13 cellular contexts compared by ENCODE assay signal in genomic region chr15:95972136-95972553, GRCh38.
DNase-seq lines count a peak whose midpoint lies in the region; TF ChIP-seq lines count a peak whose summit lies in the region.
"Had no signal": no experiment of that assay in that cellular context is flagged by ENCODE, and none has a peak within 500 bp of the region (broad histone marks: within the 10 kb centered on the region; RNA-seq: fewer than 3 reads in every experiment).

No MANE protein-coding gene starts in this region.

- H3K9ac ChIP-seq in colonic mucosa (ENCODE audit: low read depth in 2 of 2, low read length in 2 of 2): no peak overlapping the region
- H3K9ac ChIP-seq: parathyroid adenoma had no signal

- H3K27ac ChIP-seq in colonic mucosa: no peak overlapping the region
- H3K27ac ChIP-seq: parathyroid adenoma, stomach had no signal

- H3K27me3 Mint-ChIP-seq in CD14-positive monocyte (ENCODE audit: low read depth in 3 of 3): peaks cover 0 to 8% (median 1%) of the 10 kb centered on the region in 3 donors

- no peak overlapping the region for H3K4me3 ChIP-seq in Jurkat, Clone E6-1 (ENCODE audit: low read length)
- no peak overlapping the region for H3K4me3 ChIP-seq in cardiac fibroblast (replicated peaks in 1 of 2; ENCODE audit: low read depth in 2 of 2, low read length in 2 of 2)
- H3K4me3 ChIP-seq in colonic mucosa: no peak overlapping the region
- H3K4me3 ChIP-seq: stomach had no signal

- intact Hi-C loops in colonic mucosa (cut with DNase I): no loop called here
- intact Hi-C loops in CD14-positive monocyte (cut with micrococcal nuclease): no loop called here

- peaks cover 0 to 7% (median 5%) of the 10 kb centered on the region in 7 donors for H3K9me3 Mint-ChIP-seq in CD14-positive monocyte

- H3K27me3 ChIP-seq in colonic mucosa: no peaks in the 10 kb centered on the region
- H3K27me3 ChIP-seq: BE2C, stomach had no signal

- DNase-seq in AG08395 (ENCODE audit: low spot score) (peak; percentile 43), cardiac fibroblast (ENCODE audit: low read depth in 2 of 2) (peak; percentile 74 to 88), midbrain (lab: John Stamatoyannopoulos, UW) (peak; percentile 2), NCI-H187 (lab: John Stamatoyannopoulos, UW) (no peak), OCI-M2 (lab: John Stamatoyannopoulos, UW; ENCODE audit: unreplicated experiment) (no peak), colonic mucosa (no peak), CD14-positive monocyte (ENCODE audit: low spot score) (no peak)
- peak; percentile 69 for DNase-seq in Jurkat, Clone E6-1 (ENCODE audit: low read depth, low spot score)
- DNase-seq: anterior cingulate cortex; BE2C; stimulated activated CD4-positive, alpha-beta T cell treated with anti-CD3 and anti-CD28 coated beads, Interleukin-4, amount 100 ng/mL, for 24 hours; stomach had no signal

- TF ChIP-seq CTCF in cardiac fibroblast (IDR thresholded peaks at IDR 0.05; ENCODE audit: low read depth, low read length): no peak
- TF ChIP-seq CTCF in colonic mucosa (IDR thresholded peaks at IDR 0.05): no peak
- TF ChIP-seq CTCF in CD14-positive monocyte (IDR thresholded peaks at IDR 0.05): no peak

- H3K4me1 ChIP-seq in colonic mucosa: no peaks in the 10 kb centered on the region
- H3K4me1 ChIP-seq: BE2C, parathyroid adenoma had no signal

- no peaks in the 10 kb centered on the region for H3K36me3 ChIP-seq in colonic mucosa
- H3K36me3 ChIP-seq: BE2C, stomach had no signal

- H3K4me3 Mint-ChIP-seq in CD14-positive monocyte: no peak overlapping the region

- H3K9me3 ChIP-seq in colonic mucosa: no peaks in the 10 kb centered on the region
- H3K9me3 ChIP-seq: BE2C, stomach had no signal

- no peak overlapping the region for H3K27ac Mint-ChIP-seq in CD14-positive monocyte

- no peaks in the 10 kb centered on the region for H3K4me1 Mint-ChIP-seq in CD14-positive monocyte

- H3K36me3 Mint-ChIP-seq in CD14-positive monocyte: no peaks in the 10 kb centered on the region

Comparison
In these comparisons a context has a peak if more than half of its experiments do, and no peak if none do; other contexts are left out.
1. DNase-seq: peak in AG08395 (single experiment), Jurkat, Clone E6-1 (single experiment), cardiac fibroblast (2 of 2) and midbrain (single experiment); none in NCI-H187 (0 of 2), OCI-M2 (single experiment), colonic mucosa (single experiment) and CD14-positive monocyte (single experiment).